Comparison of ENCODE assay signal across 1 cellular context in genomic region chr17:43908111-43908721, GRCh38.
A peak's percentile ranks its signal among the peaks of the same experiment; 100 is the strongest.
TF ChIP-seq lines count a peak whose summit lies in the region.

No MANE protein-coding gene starts in this region.

TF ChIP-seq in H1, 55 proteins besides CTCF, POLR2A, EP300 and RAD21:
- peak; percentile 60; the same call in 1 of the 2 replicates for TF ChIP-seq CEBPB (IDR thresholded peaks at IDR 0.05; ENCODE audit: low read depth, low read length)
- peak; percentile 58; the same call in 1 of the 2 replicates for TF ChIP-seq KDM1A (IDR thresholded peaks at IDR 0.05; ENCODE audit: borderline replicate concordance, low read length)
- no peak for TF ChIP-seq YY1 (IDR thresholded peaks at IDR 0.05; ENCODE audit: low read depth, low read length)
- TF ChIP-seq SP1 (IDR thresholded peaks at IDR 0.05; ENCODE audit: low read depth, low read length) = peak; percentile 46; the same call in 1 of the 2 replicates
